28 cellular contexts compared by ENCODE assay signal in genomic region chr6:960356-960755, GRCh38.
"Had no signal": no experiment of that assay in that cellular context is flagged by ENCODE, and none has a peak within 500 bp of the region (broad histone marks: within the 10 kb centered on the region; RNA-seq: fewer than 3 reads in every experiment).

No MANE protein-coding gene starts in this region.

- H3K36me3 Mint-ChIP-seq: activated naive CD8-positive, alpha-beta T cell treated with anti-CD3 and anti-CD28 coated beads for 36 hours; natural killer cell; stimulated activated effector memory CD8-positive, alpha-beta T cell treated with anti-CD3 and anti-CD28 coated beads, Interleukin-12 subunit alpha, Interleukin-12 subunit beta, amount 100 ng/mL, for 72 hours; type B pancreatic cell; WTC11 had no signal

- H3K4me3 ChIP-seq: adrenal gland, gastrocnemius medialis, left ventricle myocardium inferior, lung, right lobe of liver, uterus had no signal

- H3K9me3 Mint-ChIP-seq: activated CD4-positive, alpha-beta memory T cell treated with anti-CD3 and anti-CD28 coated beads, Interleukin-2, amount 10 ng/mL, durations not matched to agents 7 days and 5 days; activated CD4-positive, alpha-beta T cell treated with anti-CD3 and anti-CD28 coated beads, Interleukin-2, amount 10 ng/mL, durations not matched to agents 7 days and 5 days; activated naive CD8-positive, alpha-beta T cell treated with anti-CD3 and anti-CD28 coated beads for 36 hours; effector memory CD8-positive, alpha-beta T cell; natural killer cell; stimulated activated effector memory CD8-positive, alpha-beta T cell treated with anti-CD3 and anti-CD28 coated beads, Interleukin-12 subunit alpha, Interleukin-12 subunit beta, amount 100 ng/mL, for 72 hours; stimulated activated naive CD8-positive, alpha-beta T cell treated with anti-CD3 and anti-CD28 coated beads, Interleukin-15, amount 100 ng/mL, for 72 hours; type B pancreatic cell; WTC11 had no signal

- H3K4me1 ChIP-seq: adrenal gland, gastrocnemius medialis, left ventricle myocardium inferior, right lobe of liver, uterus had no signal

- H3K27ac ChIP-seq: adrenal gland, brain microvascular endothelial cell, gastrocnemius medialis, left ventricle myocardium inferior, right lobe of liver, uterus had no signal

- H3K27ac Mint-ChIP-seq: activated CD4-positive, alpha-beta memory T cell treated with anti-CD3 and anti-CD28 coated beads, Interleukin-2, amount 10 ng/mL, durations not matched to agents 7 days and 5 days; activated CD4-positive, alpha-beta T cell treated with anti-CD3 and anti-CD28 coated beads, Interleukin-2, amount 10 ng/mL, durations not matched to agents 7 days and 5 days; activated naive CD8-positive, alpha-beta T cell treated with anti-CD3 and anti-CD28 coated beads for 36 hours; effector memory CD8-positive, alpha-beta T cell; natural killer cell; stimulated activated effector memory CD8-positive, alpha-beta T cell treated with anti-CD3 and anti-CD28 coated beads, Interleukin-12 subunit alpha, Interleukin-12 subunit beta, amount 100 ng/mL, for 72 hours; stimulated activated naive CD8-positive, alpha-beta T cell treated with anti-CD3 and anti-CD28 coated beads, Interleukin-15, amount 100 ng/mL, for 72 hours; type B pancreatic cell; WTC11 had no signal

- H3K9me3 ChIP-seq: adrenal gland, gastrocnemius medialis, left ventricle myocardium inferior, right lobe of liver, uterus had no signal

- DNase-seq: activated CD4-positive, alpha-beta memory T cell treated with anti-CD3 and anti-CD28 coated beads, Interleukin-2, amount 10 ng/mL, durations not matched to agents 7 days and 5 days; activated CD4-positive, alpha-beta T cell treated with anti-CD3 and anti-CD28 coated beads for 1 hour; activated CD4-positive, alpha-beta T cell treated with anti-CD3 and anti-CD28 coated beads, Interleukin-2, amount 10 ng/mL, durations not matched to agents 7 days and 5 days; activated naive CD4-positive, alpha-beta T cell; activated naive CD8-positive, alpha-beta T cell treated with anti-CD3 and anti-CD28 coated beads for 36 hours; activated T-cell treated with anti-CD3 and anti-CD28 coated beads, Interleukin-2, amount 50 U/mL, for 48 hours; adrenal gland; aorta; brain microvascular endothelial cell; cortex of kidney; effector memory CD8-positive, alpha-beta T cell; gastrocnemius medialis; glutamatergic neuron; islet precursor cell; left ventricle myocardium inferior; mesendoderm; natural killer cell; right lobe of liver; stimulated activated CD4-positive, alpha-beta T cell treated with anti-CD3 and anti-CD28 coated beads, Interleukin-12 subunit alpha, Interleukin-12 subunit beta, amount 100 ng/mL, for 4 hours; stimulated activated CD4-positive, alpha-beta T cell treated with anti-CD3 and anti-CD28 coated beads, Interleukin-4, amount 100 ng/mL, for 24 hours; stimulated activated naive CD8-positive, alpha-beta T cell treated with anti-CD3 and anti-CD28 coated beads, Interleukin-15, amount 100 ng/mL, for 72 hours; substantia nigra; T-helper 2 cell; uterus had no signal

- H3K27me3 ChIP-seq: brain microvascular endothelial cell, gastrocnemius medialis, right lobe of liver, uterus had no signal

- H3K36me3 ChIP-seq: adrenal gland, brain microvascular endothelial cell, gastrocnemius medialis, left ventricle myocardium inferior, right lobe of liver, uterus had no signal

- ATAC-seq: effector memory CD8-positive, alpha-beta T cell; gastrocnemius medialis; natural killer cell; right lobe of liver; stimulated activated effector memory CD8-positive, alpha-beta T cell treated with anti-CD3 and anti-CD28 coated beads, Interleukin-12 subunit alpha, Interleukin-12 subunit beta, amount 100 ng/mL, for 72 hours; stimulated activated naive CD8-positive, alpha-beta T cell treated with anti-CD3 and anti-CD28 coated beads, Interleukin-15, amount 100 ng/mL, for 72 hours; WTC11 had no signal

- H3K4me3 Mint-ChIP-seq: activated CD4-positive, alpha-beta memory T cell treated with anti-CD3 and anti-CD28 coated beads, Interleukin-2, amount 10 ng/mL, durations not matched to agents 7 days and 5 days; activated CD4-positive, alpha-beta T cell treated with anti-CD3 and anti-CD28 coated beads, Interleukin-2, amount 10 ng/mL, durations not matched to agents 7 days and 5 days; activated naive CD8-positive, alpha-beta T cell treated with anti-CD3 and anti-CD28 coated beads for 36 hours; effector memory CD8-positive, alpha-beta T cell; natural killer cell; stimulated activated effector memory CD8-positive, alpha-beta T cell treated with anti-CD3 and anti-CD28 coated beads, Interleukin-12 subunit alpha, Interleukin-12 subunit beta, amount 100 ng/mL, for 72 hours; stimulated activated naive CD8-positive, alpha-beta T cell treated with anti-CD3 and anti-CD28 coated beads, Interleukin-15, amount 100 ng/mL, for 72 hours; type B pancreatic cell; WTC11 had no signal

- H3K4me1 Mint-ChIP-seq: activated CD4-positive, alpha-beta memory T cell treated with anti-CD3 and anti-CD28 coated beads, Interleukin-2, amount 10 ng/mL, durations not matched to agents 7 days and 5 days; activated CD4-positive, alpha-beta T cell treated with anti-CD3 and anti-CD28 coated beads, Interleukin-2, amount 10 ng/mL, durations not matched to agents 7 days and 5 days; activated naive CD8-positive, alpha-beta T cell treated with anti-CD3 and anti-CD28 coated beads for 36 hours; natural killer cell; stimulated activated effector memory CD8-positive, alpha-beta T cell treated with anti-CD3 and anti-CD28 coated beads, Interleukin-12 subunit alpha, Interleukin-12 subunit beta, amount 100 ng/mL, for 72 hours; stimulated activated naive CD8-positive, alpha-beta T cell treated with anti-CD3 and anti-CD28 coated beads, Interleukin-15, amount 100 ng/mL, for 72 hours had no signal
